28 cellular contexts compared by ENCODE assay signal in the genomic region with DNA sequence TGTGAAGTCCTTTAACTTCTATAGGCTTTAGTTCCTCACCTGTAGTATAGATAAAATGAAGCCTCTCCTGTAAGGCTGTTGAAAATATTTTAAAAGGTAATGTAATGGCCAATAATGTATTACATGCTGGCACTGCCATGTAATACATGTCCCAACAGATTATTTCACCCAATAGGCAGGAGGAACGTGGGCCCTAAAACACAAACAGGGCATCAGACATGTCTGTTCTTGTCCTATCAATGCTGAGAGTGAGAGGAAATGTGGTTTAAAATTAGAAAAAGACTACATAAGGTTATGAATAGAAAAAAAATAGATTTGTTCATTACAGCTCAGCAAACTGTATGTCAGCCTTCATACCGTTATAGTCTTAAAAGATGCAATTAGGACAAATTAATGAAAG.
"Had no signal": no experiment of that assay in that cellular context is flagged by ENCODE, and none has a peak within 500 bp of the region (broad histone marks: within the 10 kb centered on the region; RNA-seq: fewer than 3 reads in every experiment).

No MANE protein-coding gene starts in this region.

- H3K4me3 Mint-ChIP-seq: effector memory CD8-positive, alpha-beta T cell; memory B cell; naive B cell; natural killer cell treated with Interleukin-12 subunit alpha and Interleukin-12 subunit beta and Interleukin-15 and Interleukin-18, amount 100 ng/mL, for 72 hours; neural crest cell; stimulated activated effector memory CD8-positive, alpha-beta T cell treated with anti-CD3 and anti-CD28 coated beads, Interleukin-12 subunit alpha, Interleukin-12 subunit beta, amount 100 ng/mL, for 72 hours; type B pancreatic cell had no signal

- H3K79me2 ChIP-seq: parathyroid adenoma had no signal

- H3K27ac Mint-ChIP-seq: effector memory CD8-positive, alpha-beta T cell; memory B cell; naive B cell; natural killer cell treated with Interleukin-12 subunit alpha and Interleukin-12 subunit beta and Interleukin-15 and Interleukin-18, amount 100 ng/mL, for 72 hours; progenitor cell of endocrine pancreas; stimulated activated effector memory CD8-positive, alpha-beta T cell treated with anti-CD3 and anti-CD28 coated beads, Interleukin-12 subunit alpha, Interleukin-12 subunit beta, amount 100 ng/mL, for 72 hours; type B pancreatic cell had no signal

- H3K27me3 Mint-ChIP-seq: effector memory CD8-positive, alpha-beta T cell; memory B cell; naive B cell; natural killer cell treated with Interleukin-12 subunit alpha and Interleukin-12 subunit beta and Interleukin-15 and Interleukin-18, amount 100 ng/mL, for 72 hours; progenitor cell of endocrine pancreas had no signal

- H3K27ac ChIP-seq: gastroesophageal sphincter, heart right ventricle, lower lobe of right lung, parathyroid adenoma, right lobe of liver, stomach, thyroid gland had no signal

- H3K9me3 ChIP-seq: gastroesophageal sphincter, heart right ventricle, lower lobe of right lung, right lobe of liver, stomach, thyroid gland had no signal

- DNase-seq: cerebellar nuclear complex; cortex of kidney; effector memory CD8-positive, alpha-beta T cell; foreskin fibroblast; heart right ventricle; hippocampal formation; islet precursor cell; left ventricle myocardium superior; lower lobe of right lung; naive B cell; right lobe of liver; small intestine; stimulated activated CD4-positive, alpha-beta T cell treated with anti-CD3 and anti-CD28 coated beads, Interleukin-12 subunit alpha, Interleukin-12 subunit beta, amount 100 ng/mL, for 4 hours; stimulated activated CD4-positive, alpha-beta T cell treated with anti-CD3 and anti-CD28 coated beads, Interleukin-2, amount 100 ng/mL, for 24 hours; stimulated activated CD4-positive, alpha-beta T cell treated with anti-CD3 and anti-CD28 coated beads, Interleukin-4, amount 100 ng/mL, for 24 hours; stimulated activated naive CD4-positive, alpha-beta T cell treated with Interleukin-2 at 50 U/mL for 16 hours; stomach; thyroid gland had no signal

- H3K4me3 ChIP-seq: gastroesophageal sphincter, heart right ventricle, lower lobe of right lung, right lobe of liver, stomach, thyroid gland had no signal

- ATAC-seq: effector memory CD8-positive, alpha-beta T cell; esophagus mucosa; gastroesophageal sphincter; heart right ventricle; left ventricle myocardium superior; lower lobe of right lung; natural killer cell treated with Interleukin-12 subunit alpha and Interleukin-12 subunit beta and Interleukin-15 and Interleukin-18, amount 100 ng/mL, for 72 hours; right lobe of liver; stimulated activated effector memory CD8-positive, alpha-beta T cell treated with anti-CD3 and anti-CD28 coated beads, Interleukin-12 subunit alpha, Interleukin-12 subunit beta, amount 100 ng/mL, for 72 hours had no signal

- H3K36me3 ChIP-seq: gastroesophageal sphincter, heart right ventricle, lower lobe of right lung, right lobe of liver, stomach, thyroid gland had no signal

- H2AFZ ChIP-seq: parathyroid adenoma had no signal

- H3K4me1 ChIP-seq: gastroesophageal sphincter, heart right ventricle, lower lobe of right lung, parathyroid adenoma, right lobe of liver, stomach, thyroid gland had no signal

- H3K36me3 Mint-ChIP-seq: memory B cell; naive B cell; natural killer cell treated with Interleukin-12 subunit alpha and Interleukin-12 subunit beta and Interleukin-15 and Interleukin-18, amount 100 ng/mL, for 72 hours; stimulated activated effector memory CD8-positive, alpha-beta T cell treated with anti-CD3 and anti-CD28 coated beads, Interleukin-12 subunit alpha, Interleukin-12 subunit beta, amount 100 ng/mL, for 72 hours; type B pancreatic cell had no signal

- H3K27me3 ChIP-seq: gastroesophageal sphincter, right lobe of liver, stomach, thyroid gland had no signal

- H3K9ac ChIP-seq: parathyroid adenoma had no signal

- H3K4me1 Mint-ChIP-seq: memory B cell; naive B cell; stimulated activated effector memory CD8-positive, alpha-beta T cell treated with anti-CD3 and anti-CD28 coated beads, Interleukin-12 subunit alpha, Interleukin-12 subunit beta, amount 100 ng/mL, for 72 hours had no signal

- FAIRE-seq: endometrium, small intestine had no signal

- H3K9me3 Mint-ChIP-seq: neural crest cell, type B pancreatic cell had no signal
